In genomic region chr2:15670469-15670868, GRCh38 we compare ENCODE assay signal across 7 cellular contexts.
"Had no signal": no experiment of that assay in that cellular context is flagged by ENCODE, and none has a peak within 500 bp of the region (broad histone marks: within the 10 kb centered on the region; RNA-seq: fewer than 3 reads in every experiment).

No MANE protein-coding gene starts in this region.

- FAIRE-seq: HepG2, HTR-8/SVneo, K562 had no signal

- DNase-seq: IMR-90, KBM-7, KG1 had no signal

- H3K4me3 ChIP-seq: K562 had no signal

- ATAC-seq: HepG2, K562 had no signal

- H3K27ac ChIP-seq: HL-60 had no signal
